8 cellular contexts compared by ENCODE assay signal in genomic region chr17:82457071-82457789, GRCh38. TPM values are rescaled to one million over a fixed set of nuclear protein-coding genes. Genes with fewer than 3 reads are reported as not detected.
A peak's percentile ranks its signal among the peaks of the same experiment; 100 is the strongest.
DNase-seq lines count a peak whose midpoint lies in the region; ATAC-seq, FAIRE-seq and TF ChIP-seq lines count a peak whose summit lies in the region.

No MANE protein-coding gene starts in this region.

- H3K27ac Mint-ChIP-seq in CD8-positive, alpha-beta T cell: peak overlapping the region; percentile 97

- no peaks in the 10 kb centered on the region for H3K9me3 ChIP-seq in CD8-positive, alpha-beta T cell (ENCODE audit: low read length)
- no peaks in the 10 kb centered on the region for H3K9me3 ChIP-seq in muscle layer of colon (ENCODE audit: low read length)

- intact Hi-C loops in CD8-positive, alpha-beta T cell (cut with DNase I, micrococcal nuclease): loop anchor here (5.0 to 10.0 kb wide), 4 partner anchors 160 to 595 kb away; partner anchors contain the start of genes CENPX (in 1 of the 2), LRRC45 (in 1 of the 2), PCYT2 (in 1 of the 2) and SIRT7 (in 1 of the 2)

- H3K4me1 Mint-ChIP-seq in CD8-positive, alpha-beta T cell (ENCODE audit: low read depth): peaks cover 27% of the 10 kb centered on the region

- peak overlapping the region; percentile 87 for H3K4me3 Mint-ChIP-seq in CD8-positive, alpha-beta T cell

- peaks cover 5% of the 10 kb centered on the region for H3K36me3 ChIP-seq in CD8-positive, alpha-beta T cell (ENCODE audit: insufficient read depth, low read length)
- peaks cover 15% of the 10 kb centered on the region for H3K36me3 ChIP-seq in muscle layer of colon (ENCODE audit: insufficient read depth, low read length)

- no peak for TF ChIP-seq CTCF in CD8-positive, alpha-beta T cell (IDR thresholded peaks at IDR 0.05)
- TF ChIP-seq CTCF in NB4 (IDR thresholded peaks at IDR 0.05; ENCODE audit: low read depth, low read length) (no peak), D721Med (IDR thresholded peaks at IDR 0.05; ENCODE audit: insufficient read depth, missing control alignments) (no peak)

- peak overlapping the region; percentile 67 for H3K4me3 ChIP-seq in CD8-positive, alpha-beta T cell (ENCODE audit: low read depth, low read length)
- H3K4me3 ChIP-seq in NB4 (ENCODE audit: low read depth, low read length) (peak overlapping the region; percentile 72), muscle layer of colon (ENCODE audit: low read depth in 1 of 2, low read length in 2 of 2) (peak overlapping the region in 1 of 2 donors; percentile 47)

- CTCF ChIA-PET in CD8-positive, alpha-beta T cell (lab: Charles Lee): interaction anchor here (0.6 to 0.8 kb wide), 3 partner anchors 106 to 646 kb away, joined by 3 read pairs; no protein-coding TSS in a partner anchor

- no peaks in the 10 kb centered on the region for H3K27me3 ChIP-seq in CD8-positive, alpha-beta T cell (ENCODE audit: insufficient read depth, low read length)
- no peaks in the 10 kb centered on the region for H3K27me3 ChIP-seq in muscle layer of colon (ENCODE audit: control insufficient read depth in 1 of 2, insufficient read depth in 2 of 2, low read length in 2 of 2)

- peak overlapping the region; percentile 96 for H3K27ac ChIP-seq in CD8-positive, alpha-beta T cell (ENCODE audit: low read depth, low read length)
- H3K27ac ChIP-seq in cingulate gyrus (ENCODE audit: low read depth, low read length) (peak overlapping the region; percentile 100), muscle layer of colon (ENCODE audit: low read depth, low read length) (peak overlapping the region; percentile 94)

- no peak for ATAC-seq in CD8-positive, alpha-beta T cell
- no peak for ATAC-seq in GM21825 (IDR thresholded peaks at IDR 0.05; ENCODE audit: unreplicated experiment)

- DNase-seq in CD8-positive, alpha-beta T cell: no peak
- DNase-seq in NB4 (ENCODE audit: low read depth) (peak; percentile 65), D721Med (ENCODE audit: insufficient read length, low spot score) (no peak), AG20443 (ENCODE audit: low spot score) (no peak), NCI-H187 treated with DMSO at 0.1 percent for 48 hours (lab: John Stamatoyannopoulos, UW) (no peak)

- H3K36me3 Mint-ChIP-seq in CD8-positive, alpha-beta T cell: peaks cover 16% of the 10 kb centered on the region

- H3K9me3 Mint-ChIP-seq in CD8-positive, alpha-beta T cell: no peaks in the 10 kb centered on the region

- H3K27me3 Mint-ChIP-seq in CD8-positive, alpha-beta T cell (ENCODE audit: low read depth): no peaks in the 10 kb centered on the region

- peaks cover 17% of the 10 kb centered on the region for H3K4me1 ChIP-seq in CD8-positive, alpha-beta T cell (ENCODE audit: insufficient read depth, low read length)
- H3K4me1 ChIP-seq in muscle layer of colon (ENCODE audit: insufficient read depth, low read length): peaks cover 15% of the 10 kb centered on the region

- TF ChIP-seq POLR2A in NB4 (IDR thresholded peaks at IDR 0.05; ENCODE audit: extremely low read depth, insufficient read length): no peak

- no peak for FAIRE-seq in D721Med (lab: Jason Lieb, UNC)

- H3K9ac ChIP-seq in muscle layer of colon (ENCODE audit: low read length): peak overlapping the region; percentile 49

- POLR2A ChIA-PET in CD8-positive, alpha-beta T cell (lab: Charles Lee): interaction anchor here (0.7 to 1.8 kb wide), 6 partner anchors 8 to 257 kb away, joined by 3 to 11 read pairs (median 4); partner anchors contain the start of gene FOXK2

RNA-seq across cellular contexts. Expression of gene NARF, which starts 1.3 kb away (rescaled TPM):
- total RNA-seq in CD8-positive, alpha-beta T cell: 10 to 100 TPM; 60.0 to 60.1 TPM

RNA-seq across cellular contexts. Expression of gene CYBC1, which starts 6.7 kb away (rescaled TPM):
- 10 to 100 TPM; 52.9 to 63.9 TPM for total RNA-seq in CD8-positive, alpha-beta T cell

RNA-seq across cellular contexts. Expression of gene OGFOD3, which starts 38.8 kb away (rescaled TPM):
- 10 to 100 TPM; 11.4 to 14.1 TPM for total RNA-seq in CD8-positive, alpha-beta T cell

RNA-seq across cellular contexts. Expression of gene HEXD, which starts 39.1 kb away (rescaled TPM):
- total RNA-seq in CD8-positive, alpha-beta T cell: 10 to 100 TPM; 24.6 to 25.0 TPM
